ENCODE assay signal across 16 cellular contexts in the genomic region with DNA sequence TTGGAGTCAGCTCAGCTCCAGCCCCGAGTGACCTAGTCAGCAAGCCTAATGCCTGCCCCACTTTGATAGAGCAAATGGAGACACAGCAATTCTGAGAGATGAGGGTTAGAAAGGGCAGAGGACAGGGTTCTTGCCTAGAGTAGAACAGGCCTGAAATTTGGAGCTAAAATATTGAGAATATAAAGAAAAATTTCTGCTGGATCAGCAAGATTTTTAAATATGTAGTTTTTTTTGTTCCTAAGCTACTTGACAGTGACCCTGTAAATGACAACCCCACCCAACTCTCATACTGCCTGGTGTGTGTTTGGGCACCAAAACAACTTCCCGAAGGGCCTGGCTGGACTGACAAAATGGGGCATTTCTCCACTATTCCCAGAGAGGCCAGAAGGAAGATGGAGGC. TPM values are rescaled to one million over a fixed set of nuclear protein-coding genes. Genes with fewer than 3 reads are reported as not detected.
DNase-seq lines count a peak whose midpoint lies in the region; ATAC-seq, FAIRE-seq and TF ChIP-seq lines count a peak whose summit lies in the region.
"Had no signal": no experiment of that assay in that cellular context is flagged by ENCODE, and none has a peak within 500 bp of the region (broad histone marks: within the 10 kb centered on the region; RNA-seq: fewer than 3 reads in every experiment).

No MANE protein-coding gene starts in this region.

- H3K9me3 Mint-ChIP-seq in activated CD8-positive, alpha-beta T cell treated with anti-CD3 and anti-CD28 coated beads, Interleukin-2, amount 10 ng/mL, durations not matched to agents 7 days and 5 days (ENCODE audit: insufficient read depth) = no peaks in the 10 kb centered on the region
- no peaks in the 10 kb centered on the region for H3K9me3 Mint-ChIP-seq in activated CD8-positive, alpha-beta T cell treated with anti-CD3 and anti-CD28 coated beads for 36 hours
- H3K9me3 Mint-ChIP-seq in CD4-positive, alpha-beta T cell = no peaks in the 10 kb centered on the region
- no peaks in the 10 kb centered on the region for H3K9me3 Mint-ChIP-seq in type B pancreatic cell

- no peaks in the 10 kb centered on the region for H3K27me3 ChIP-seq in CD4-positive, alpha-beta T cell (ENCODE audit: control insufficient read depth, insufficient read depth, low read length)
- H3K27me3 ChIP-seq in WERI-Rb-1 (ENCODE audit: insufficient read depth, low read depth, severe bottlenecking) = no peaks in the 10 kb centered on the region
- H3K27me3 ChIP-seq in endothelial cell of umbilical vein (ENCODE audit: control insufficient read depth in 2 of 2, insufficient read depth in 2 of 2, low read length in 2 of 2) = no peaks in the 10 kb centered on the region
- no peaks in the 10 kb centered on the region for H3K27me3 ChIP-seq in adrenal gland

- POLR2A ChIA-PET in activated CD8-positive, alpha-beta T cell treated with anti-CD3 and anti-CD28 coated beads, Interleukin-2, amount 10 ng/mL, durations not matched to agents 7 days and 5 days (lab: Charles Lee) = interaction anchor here (1.5 kb wide), 1 partner anchor 13 kb away, joined by 4 read pairs; no protein-coding TSS in a partner anchor
- POLR2A ChIA-PET in activated CD8-positive, alpha-beta T cell treated with anti-CD3 and anti-CD28 coated beads for 36 hours (lab: Charles Lee) = interaction anchor here (0.7 to 1.2 kb wide), 3 partner anchors 13 to 130 kb away, joined by 4 to 5 read pairs (median 5); no protein-coding TSS in a partner anchor
- POLR2A ChIA-PET in CD4-positive, alpha-beta T cell (lab: Charles Lee) = interaction anchor here (0.9 kb wide), 1 partner anchor 275 kb away, joined by 3 read pairs; no protein-coding TSS in a partner anchor
- POLR2A ChIA-PET in endothelial cell of umbilical vein (lab: Charles Lee) = no interaction called here

- H3K9me1 ChIP-seq in endothelial cell of umbilical vein (replicated peaks; ENCODE audit: control insufficient read depth, extremely low read depth, insufficient read depth, low read length) = no peaks in the 10 kb centered on the region

- ATAC-seq in activated CD8-positive, alpha-beta T cell treated with anti-CD3 and anti-CD28 coated beads, Interleukin-2, amount 10 ng/mL, durations not matched to agents 7 days and 5 days = no peak
- ATAC-seq in activated CD8-positive, alpha-beta T cell treated with anti-CD3 and anti-CD28 coated beads for 36 hours = no peak
- no peak for ATAC-seq in CD4-positive, alpha-beta T cell (ENCODE audit: poor library complexity)
- ATAC-seq: Panc1 had no signal

- no peak overlapping the region for H3K4me2 ChIP-seq in endothelial cell of umbilical vein (ENCODE audit: insufficient read depth, low read length)

- no peak for TF ChIP-seq POLR2A in endothelial cell of umbilical vein (IDR thresholded peaks at IDR 0.05; ENCODE audit: low read depth, low read length)
- no peak for TF ChIP-seq POLR2A in adrenal gland (IDR thresholded peaks at IDR 0.05)

- no peak for TF ChIP-seq CTCF in activated CD8-positive, alpha-beta T cell treated with anti-CD3 and anti-CD28 coated beads for 36 hours (IDR thresholded peaks at IDR 0.05)
- no peak for TF ChIP-seq CTCF in CD4-positive, alpha-beta T cell (IDR thresholded peaks at IDR 0.05)
- no peak for TF ChIP-seq CTCF in WERI-Rb-1 (IDR thresholded peaks at IDR 0.05; ENCODE audit: low read depth, low read length)
- no peak for TF ChIP-seq CTCF in endothelial cell of umbilical vein (IDR thresholded peaks at IDR 0.05; ENCODE audit: extremely low read depth in 1 of 2, insufficient read depth in 1 of 2, low read depth in 1 of 2, low read length in 2 of 2)
- no peak for TF ChIP-seq CTCF in type B pancreatic cell (conservative IDR thresholded peaks at IDR 0.05)
- TF ChIP-seq CTCF in adrenal gland (IDR thresholded peaks at IDR 0.05) = no peak

- no peak overlapping the region for H3K4me3 Mint-ChIP-seq in activated CD8-positive, alpha-beta T cell treated with anti-CD3 and anti-CD28 coated beads, Interleukin-2, amount 10 ng/mL, durations not matched to agents 7 days and 5 days
- no peak overlapping the region for H3K4me3 Mint-ChIP-seq in activated CD8-positive, alpha-beta T cell treated with anti-CD3 and anti-CD28 coated beads for 36 hours
- no peak overlapping the region for H3K4me3 Mint-ChIP-seq in CD4-positive, alpha-beta T cell
- H3K4me3 Mint-ChIP-seq in type B pancreatic cell = no peak overlapping the region

- no TSS peak for BruUV-seq in endothelial cell of umbilical vein (replicated peaks; lab: Mats Ljungman, UMichigan)

- H3K9me3 ChIP-seq in CD4-positive, alpha-beta T cell (ENCODE audit: control insufficient read depth, low read length) = no peaks in the 10 kb centered on the region
- H3K9me3 ChIP-seq in WERI-Rb-1 (ENCODE audit: severe bottlenecking) (no peaks in the 10 kb centered on the region), endothelial cell of umbilical vein (replicated peaks; ENCODE audit: control insufficient read depth, insufficient read depth, low read length) (no peaks in the 10 kb centered on the region), adrenal gland (replicated peaks in 1 of 3) (no peaks in the 10 kb centered on the region)

- WGBS in adrenal gland, 4 donors = 86 to 90% (median 89%) methylated on average over 2 of the region's 2 CpGs

- no peak overlapping the region for H2AFZ ChIP-seq in endothelial cell of umbilical vein (ENCODE audit: low read depth, low read length)

- H3K4me3 ChIP-seq in WERI-Rb-1 (ENCODE audit: low read depth, low read length) (no peak overlapping the region), endothelial cell of umbilical vein (replicated peaks in 1 of 3; ENCODE audit: insufficient read depth in 1 of 3, low read depth in 1 of 3, low read length in 3 of 3) (no peak overlapping the region), adrenal gland (no peak overlapping the region)

- no peak for DNase-seq in activated CD8-positive, alpha-beta T cell treated with anti-CD3 and anti-CD28 coated beads, Interleukin-2, amount 10 ng/mL, durations not matched to agents 7 days and 5 days
- no peak for DNase-seq in activated CD8-positive, alpha-beta T cell treated with anti-CD3 and anti-CD28 coated beads for 36 hours
- no peak for DNase-seq in CD4-positive, alpha-beta T cell
- DNase-seq in WERI-Rb-1 (no peak), endothelial cell of umbilical vein (ENCODE audit: low read depth, low spot score) (no peak), type B pancreatic cell (ENCODE audit: extremely low spot score, unreplicated experiment) (no peak), adrenal gland (no peak)
- DNase-seq in activated T-cell treated with anti-CD3 and anti-CD28 coated beads, Interleukin-2, amount 50 U/mL, for 48 hours = no peak
- DNase-seq: DMS79 treated with DMSO at 0.1 percent for 48 hours, GOT3, KBM-7, NCI-H1105 treated with DMSO at 0.1 percent for 48 hours, NCI-H1694, NCI-H2081 treated with DMSO at 0.1 percent for 48 hours had no signal

- no peaks in the 10 kb centered on the region for H4K20me1 ChIP-seq in endothelial cell of umbilical vein (replicated peaks; ENCODE audit: control insufficient read depth, extremely low read depth, insufficient read depth, low read length)

- peaks cover 31% of the 10 kb centered on the region for H3K36me3 ChIP-seq in WERI-Rb-1
- H3K36me3 ChIP-seq in endothelial cell of umbilical vein (ENCODE audit: control insufficient read depth in 2 of 2, extremely low read depth in 1 of 2, insufficient read depth in 2 of 2, low read length in 2 of 2) = no peaks in the 10 kb centered on the region
- peaks cover 0 to 6% of the 10 kb centered on the region in 2 donors for H3K36me3 ChIP-seq in adrenal gland (replicated peaks in 1 of 2)

- H3K36me3 Mint-ChIP-seq in activated CD8-positive, alpha-beta T cell treated with anti-CD3 and anti-CD28 coated beads, Interleukin-2, amount 10 ng/mL, durations not matched to agents 7 days and 5 days (ENCODE audit: low read depth) = no peaks in the 10 kb centered on the region
- H3K36me3 Mint-ChIP-seq in activated CD8-positive, alpha-beta T cell treated with anti-CD3 and anti-CD28 coated beads for 36 hours (ENCODE audit: low read depth) = no peaks in the 10 kb centered on the region
- H3K36me3 Mint-ChIP-seq in CD4-positive, alpha-beta T cell (ENCODE audit: low read depth) = peaks cover 8% of the 10 kb centered on the region
- H3K36me3 Mint-ChIP-seq in type B pancreatic cell = peaks cover 16% of the 10 kb centered on the region

- dilution Hi-C loops in endothelial cell of umbilical vein (cut with MboI; ENCODE audit: extremely low pct_ligation_motif_present, low sequenced_read_pairs) = no loop called here

- peak; percentile 40 for FAIRE-seq in endothelial cell of umbilical vein (lab: Jason Lieb, UNC)
- FAIRE-seq: A204.1 had no signal

- no peak overlapping the region for H3K27ac ChIP-seq in CD4-positive, alpha-beta T cell (ENCODE audit: low read depth, low read length)
- H3K27ac ChIP-seq in WERI-Rb-1 (peak overlapping the region; percentile 84), endothelial cell of umbilical vein (ENCODE audit: insufficient read depth, low read depth, low read length) (no peak overlapping the region), adrenal gland (no peak overlapping the region)

- peaks cover 28% of the 10 kb centered on the region for H3K4me1 Mint-ChIP-seq in activated CD8-positive, alpha-beta T cell treated with anti-CD3 and anti-CD28 coated beads, Interleukin-2, amount 10 ng/mL, durations not matched to agents 7 days and 5 days (ENCODE audit: low read depth)
- peaks cover 11% of the 10 kb centered on the region for H3K4me1 Mint-ChIP-seq in activated CD8-positive, alpha-beta T cell treated with anti-CD3 and anti-CD28 coated beads for 36 hours (ENCODE audit: low read depth)
- peaks cover 22% of the 10 kb centered on the region for H3K4me1 Mint-ChIP-seq in CD4-positive, alpha-beta T cell (ENCODE audit: low read depth)
- no peaks in the 10 kb centered on the region for H3K4me1 Mint-ChIP-seq in type B pancreatic cell (ENCODE audit: unreplicated experiment)

- CTCF ChIA-PET in activated CD8-positive, alpha-beta T cell treated with anti-CD3 and anti-CD28 coated beads, Interleukin-2, amount 10 ng/mL, durations not matched to agents 7 days and 5 days (lab: Charles Lee) = interaction anchor here (0.9 to 6.5 kb wide), 5 partner anchors 9 to 192 kb away, joined by 3 to 70 read pairs (median 10); no protein-coding TSS in a partner anchor
- CTCF ChIA-PET in activated CD8-positive, alpha-beta T cell treated with anti-CD3 and anti-CD28 coated beads for 36 hours (lab: Charles Lee) = interaction anchor here (0.7 to 3.5 kb wide), 8 partner anchors 8 to 193 kb away, joined by 3 to 17 read pairs (median 6); no protein-coding TSS in a partner anchor
- CTCF ChIA-PET in CD4-positive, alpha-beta T cell (lab: Charles Lee) = no interaction called here
- CTCF ChIA-PET in endothelial cell of umbilical vein (lab: Charles Lee) = interaction anchor here (1.2 to 7.7 kb wide), 4 partner anchors 13 to 337 kb away, joined by 3 to 71 read pairs (median 4); no protein-coding TSS in a partner anchor

- peak overlapping the region; percentile 6 for H3K27ac Mint-ChIP-seq in activated CD8-positive, alpha-beta T cell treated with anti-CD3 and anti-CD28 coated beads, Interleukin-2, amount 10 ng/mL, durations not matched to agents 7 days and 5 days
- H3K27ac Mint-ChIP-seq in activated CD8-positive, alpha-beta T cell treated with anti-CD3 and anti-CD28 coated beads for 36 hours = no peak overlapping the region
- H3K27ac Mint-ChIP-seq in CD4-positive, alpha-beta T cell = peak overlapping the region; percentile 79
- H3K27ac Mint-ChIP-seq in type B pancreatic cell = no peak overlapping the region

- H3K4me1 ChIP-seq in endothelial cell of umbilical vein (ENCODE audit: control insufficient read depth, extremely low read depth, insufficient read depth, low read length) = peaks cover 33% of the 10 kb centered on the region
- H3K4me1 ChIP-seq in adrenal gland (replicated peaks in 1 of 2) = no peaks in the 10 kb centered on the region

- H3K27me3 Mint-ChIP-seq in activated CD8-positive, alpha-beta T cell treated with anti-CD3 and anti-CD28 coated beads, Interleukin-2, amount 10 ng/mL, durations not matched to agents 7 days and 5 days (ENCODE audit: low read depth) = peaks cover 5% of the 10 kb centered on the region
- H3K27me3 Mint-ChIP-seq in activated CD8-positive, alpha-beta T cell treated with anti-CD3 and anti-CD28 coated beads for 36 hours = no peaks in the 10 kb centered on the region
- no peaks in the 10 kb centered on the region for H3K27me3 Mint-ChIP-seq in CD4-positive, alpha-beta T cell
- no peaks in the 10 kb centered on the region for H3K27me3 Mint-ChIP-seq in type B pancreatic cell

- intact Hi-C loops in activated CD8-positive, alpha-beta T cell treated with anti-CD3 and anti-CD28 coated beads for 36 hours (cut with micrococcal nuclease) = no loop called here
- intact Hi-C loops in CD4-positive, alpha-beta T cell (cut with DNase I, micrococcal nuclease) = no loop called here
- intact Hi-C loops in endothelial cell of umbilical vein (cut with micrococcal nuclease) = no loop called here
- intact Hi-C loops in adrenal gland (cut with DNase I) = loop anchor here in 1 of 2 donors (10.0 kb wide), 1 partner anchor 715 kb away; no protein-coding TSS in a partner anchor

- H3K79me2 ChIP-seq in endothelial cell of umbilical vein (ENCODE audit: control insufficient read depth, insufficient read depth, low read length) = no peaks in the 10 kb centered on the region

- H3K9ac ChIP-seq in endothelial cell of umbilical vein (replicated peaks; ENCODE audit: extremely low read depth, insufficient read depth, low read length) = no peak overlapping the region

RNA-seq across cellular contexts. Expression of a gene that starts 26.7 kb away (rescaled TPM):
- total RNA-seq in activated CD8-positive, alpha-beta T cell treated with anti-CD3 and anti-CD28 coated beads, Interleukin-2, amount 10 ng/mL, durations not matched to agents 7 days and 5 days = 1 to 10 TPM; 2.0 to 2.4 TPM
- 1 to 10 TPM; 1.5 to 2.2 TPM for total RNA-seq in activated CD8-positive, alpha-beta T cell treated with anti-CD3 and anti-CD28 coated beads for 36 hours
- total RNA-seq in CD4-positive, alpha-beta T cell = 10 to 100 TPM; 17.4 to 18.1 TPM
- total RNA-seq in endothelial cell of umbilical vein (71.1 and 72.4 TPM in 2 replicates), type B pancreatic cell (ENCODE audit: low replicate concordance) (34.5 and 85.1 TPM in 2 replicates), adrenal gland (100 to 1,000 TPM in 2 of 8 donors, 10 to 100 TPM in 6; 38.7 to 195 (median 68.4) TPM)
- polyA plus RNA-seq in endothelial cell of umbilical vein (34.9 and 45.1 TPM in 2 replicates), adrenal gland (100 to 1,000 TPM in 2 of 3 donors, 10 to 100 TPM in 1; 38.8 to 116 (median 113) TPM)
- polyA plus RNA-seq in endothelial cell of umbilical vein (2011; cell fraction: cytosol; rRNA removed) = 24.4 and 30.5 TPM in 2 replicates
- polyA plus RNA-seq in endothelial cell of umbilical vein (2011; cell fraction: nucleus; rRNA removed) = 61.1 and 63.6 TPM in 2 replicates
- polyA plus RNA-seq in endothelial cell of umbilical vein (2012) = 22.3 and 28.9 TPM in 2 replicates
- polyA minus RNA-seq in endothelial cell of umbilical vein = 68.6 and 78.0 TPM in 2 replicates
- 21.5 TPM for polyA minus RNA-seq in endothelial cell of umbilical vein (2011; cell fraction: cytosol; rRNA and poly(A)+ RNA removed)
- 21.5 and 39.9 TPM in 2 replicates for polyA minus RNA-seq in endothelial cell of umbilical vein (2011; cell fraction: nucleus; rRNA and poly(A)+ RNA removed)

RNA-seq across cellular contexts. Expression of a gene that starts 57.5 kb away (rescaled TPM):
- under 1 TPM in 1 of 2 experiments, not detected in 1; 0.18 TPM for total RNA-seq in activated CD8-positive, alpha-beta T cell treated with anti-CD3 and anti-CD28 coated beads, Interleukin-2, amount 10 ng/mL, durations not matched to agents 7 days and 5 days
- under 1 TPM; 0.36 to 0.51 TPM for total RNA-seq in activated CD8-positive, alpha-beta T cell treated with anti-CD3 and anti-CD28 coated beads for 36 hours
- total RNA-seq in CD4-positive, alpha-beta T cell = 10 to 100 TPM in 1 of 2 experiments, 1 to 10 TPM in 1; 7.4 to 10.2 TPM
- 207 and 226 TPM in 2 replicates for total RNA-seq in endothelial cell of umbilical vein
- polyA plus RNA-seq in endothelial cell of umbilical vein = 63.4 and 72.3 TPM in 2 replicates
- 30.5 and 41.0 TPM in 2 replicates for polyA plus RNA-seq in endothelial cell of umbilical vein (2011; cell fraction: cytosol; rRNA removed)
- polyA plus RNA-seq in endothelial cell of umbilical vein (2011; cell fraction: nucleus; rRNA removed) = 187 and 256 TPM in 2 replicates
- 13.4 and 30.3 TPM in 2 replicates for polyA plus RNA-seq in endothelial cell of umbilical vein (2012)
- polyA minus RNA-seq in endothelial cell of umbilical vein = 81.2 and 84.6 TPM in 2 replicates
- polyA minus RNA-seq in endothelial cell of umbilical vein (2011; cell fraction: cytosol; rRNA and poly(A)+ RNA removed) = not detected
- polyA minus RNA-seq in endothelial cell of umbilical vein (2011; cell fraction: nucleus; rRNA and poly(A)+ RNA removed) = 94.5 and 140 TPM in 2 replicates
- 3.6 and 9.1 TPM in 2 replicates for total RNA-seq in type B pancreatic cell (ENCODE audit: low replicate concordance)
- 10 to 100 TPM in 6 of 8 donors, 1 to 10 TPM in 2; 3.3 to 49.7 (median 12.2) TPM for total RNA-seq in adrenal gland
- 10 to 100 TPM in 2 of 3 donors, 1 to 10 TPM in 1; 7.7 to 34.0 (median 16.1) TPM for polyA plus RNA-seq in adrenal gland

Comparison
In these comparisons a context has a peak if more than half of its experiments do, and no peak if none do; other contexts are left out.
1. H3K27ac Mint-ChIP-seq: peak in activated CD8-positive, alpha-beta T cell treated with anti-CD3 and anti-CD28 coated beads, Interleukin-2, amount 10 ng/mL, durations not matched to agents 7 days and 5 days (single experiment) and CD4-positive, alpha-beta T cell (single experiment); none in activated CD8-positive, alpha-beta T cell treated with anti-CD3 and anti-CD28 coated beads for 36 hours (single experiment) and type B pancreatic cell (single experiment).
2. RNA of a gene that starts 26.7 kb away (total RNA-seq): 71.1 to 72.4 TPM in endothelial cell of umbilical vein, 38.7 to 195 TPM in adrenal gland, 34.5 to 85.1 TPM in type B pancreatic cell and 17.4 to 18.1 TPM in CD4-positive, alpha-beta T cell; 2.0 to 2.4 TPM in activated CD8-positive, alpha-beta T cell treated with anti-CD3 and anti-CD28 coated beads, Interleukin-2, amount 10 ng/mL, durations not matched to agents 7 days and 5 days and 1.5 to 2.2 TPM in activated CD8-positive, alpha-beta T cell treated with anti-CD3 and anti-CD28 coated beads for 36 hours; every median in the first group is over 4 times any median in the second.